29 cellular contexts compared by ENCODE assay signal in the genomic region with DNA sequence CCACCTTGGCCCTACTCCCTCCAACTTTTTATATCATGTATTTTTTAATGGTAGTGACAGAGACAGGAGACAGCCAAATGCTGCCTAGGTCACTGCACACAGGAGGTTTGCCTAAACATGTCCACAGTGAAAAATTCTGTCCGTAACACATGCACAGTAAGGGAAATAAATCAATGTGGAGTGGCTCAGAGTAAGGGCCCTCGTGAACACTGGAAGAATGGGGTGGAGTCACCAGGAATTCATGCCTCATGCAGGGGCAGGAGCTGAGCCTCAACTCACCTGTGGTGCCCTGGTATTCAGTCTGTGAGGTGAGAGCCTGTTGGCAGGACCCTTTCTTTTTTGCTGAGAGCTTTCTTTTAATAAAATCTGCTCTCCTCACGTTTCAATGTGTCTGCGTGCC.
"Had no signal": no experiment of that assay in that cellular context is flagged by ENCODE, and none has a peak within 500 bp of the region (broad histone marks: within the 10 kb centered on the region; RNA-seq: fewer than 3 reads in every experiment).

No MANE protein-coding gene starts in this region.

- H3K4me3 ChIP-seq: adrenal gland, SJCRH30, SK-N-MC had no signal

- ATAC-seq: activated CD8-positive, alpha-beta T cell treated with anti-CD3 and anti-CD28 coated beads for 36 hours; activated naive CD4-positive, alpha-beta T cell treated with anti-CD3 and anti-CD28 coated beads, Interleukin-2, amount 50 U/mL, for 72 hours; activated T-cell treated with anti-CD3 and anti-CD28 coated beads, Interleukin-2, amount 50 U/mL, for 72 hours; activated T-helper 17 cell treated with anti-CD3 and anti-CD28 coated beads, Interleukin-2, amount 50 U/mL, for 72 hours; Panc1 had no signal

- H3K4me3 Mint-ChIP-seq: activated CD8-positive, alpha-beta T cell treated with anti-CD3 and anti-CD28 coated beads for 36 hours; activated T-cell treated with anti-CD3 and anti-CD28 coated beads, Interleukin-2, amount 50 U/mL, for 72 hours; activated T-helper 17 cell treated with anti-CD3 and anti-CD28 coated beads, Interleukin-2, amount 50 U/mL, for 72 hours; brain had no signal

- H3K27ac ChIP-seq: adrenal gland, SJCRH30, SK-N-MC had no signal

- H3K36me3 ChIP-seq: adrenal gland, SJCRH30, WERI-Rb-1 had no signal

- H3K27me3 ChIP-seq: adrenal gland, SJCRH30 had no signal

- H3K27ac Mint-ChIP-seq: activated CD8-positive, alpha-beta T cell treated with anti-CD3 and anti-CD28 coated beads for 36 hours; activated naive CD4-positive, alpha-beta T cell treated with anti-CD3 and anti-CD28 coated beads, Interleukin-2, amount 50 U/mL, for 72 hours; activated T-cell treated with anti-CD3 and anti-CD28 coated beads, Interleukin-2, amount 50 U/mL, for 72 hours; activated T-helper 17 cell treated with anti-CD3 and anti-CD28 coated beads, Interleukin-2, amount 50 U/mL, for 72 hours; brain had no signal

- H3K27me3 Mint-ChIP-seq: activated CD8-positive, alpha-beta T cell treated with anti-CD3 and anti-CD28 coated beads for 36 hours; activated T-helper 17 cell treated with anti-CD3 and anti-CD28 coated beads, Interleukin-2, amount 50 U/mL, for 72 hours had no signal

- DNase-seq: activated CD4-positive, alpha-beta T cell treated with anti-CD3 and anti-CD28 coated beads for 1 hour; activated CD4-positive, alpha-beta T cell treated with anti-CD3 and anti-CD28 coated beads for 48 hours; activated CD4-positive, alpha-beta T cell treated with anti-CD3 and anti-CD28 coated beads, Interleukin-2, amount 50 U/mL, for 4 hours; activated CD4-positive, CD25-positive, alpha-beta regulatory T cell; activated CD8-positive, alpha-beta T cell treated with anti-CD3 and anti-CD28 coated beads for 36 hours; activated gamma-delta T cell; activated naive CD4-positive, alpha-beta T cell treated with Interleukin-2 at 50 U/mL for 16 hours; activated T-cell treated with anti-CD3 and anti-CD28 coated beads, Interleukin-2, amount 50 U/mL, for 1 hour; activated T-cell treated with anti-CD3 and anti-CD28 coated beads, Interleukin-2, amount 50 U/mL, for 72 hours; adrenal gland; Karpas-422; KBM-7; MM.1S; MV-4-11; NCI-H1092; NCI-H1436 treated with DMSO at 0.1 percent for 48 hours; NCI-H1694 treated with DMSO at 0.1 percent for 48 hours; NCI-H2029; NCI-H345; NCI-H524 treated with DMSO at 0.1 percent for 48 hours; SHP77; T1000 had no signal

- H3K4me1 ChIP-seq: adrenal gland, SJCRH30 had no signal

- H3K4me1 Mint-ChIP-seq: activated T-helper 17 cell treated with anti-CD3 and anti-CD28 coated beads, Interleukin-2, amount 50 U/mL, for 72 hours had no signal

- H3K9me3 ChIP-seq: adrenal gland had no signal
